ENCODE assay signal across 20 cellular contexts in genomic region chr10:63878428-63878827, GRCh38.
A peak's percentile ranks its signal among the peaks of the same experiment; 100 is the strongest.
DNase-seq lines count a peak whose midpoint lies in the region; ATAC-seq and TF ChIP-seq lines count a peak whose summit lies in the region.
"Had no signal": no experiment of that assay in that cellular context is flagged by ENCODE, and none has a peak within 500 bp of the region (broad histone marks: within the 10 kb centered on the region; RNA-seq: fewer than 3 reads in every experiment).

No MANE protein-coding gene starts in this region.

- no peak overlapping the region for H3K4me2 ChIP-seq in HCT116 (ENCODE audit: low read length)
- H3K4me2 ChIP-seq: A549, BLaER1 had no signal

- H4K20me1 ChIP-seq in HCT116 (ENCODE audit: insufficient read depth), result no peaks in the 10 kb centered on the region
- H4K20me1 ChIP-seq: BLaER1 had no signal

- ATAC-seq in HCT116 (no peak), WTC11 (no peak)
- ATAC-seq: A549 had no signal

- H3K36me3 ChIP-seq in HCT116 (ENCODE audit: control insufficient read depth in 1 of 2, insufficient read depth in 2 of 2, low read length in 2 of 2), result no peaks in the 10 kb centered on the region
- H3K36me3 ChIP-seq in endodermal cell (ENCODE audit: control insufficient read depth, insufficient read depth, low read length), result no peaks in the 10 kb centered on the region
- H3K36me3 ChIP-seq: BE2C, BLaER1 had no signal

- H3K4me3 ChIP-seq in HCT116 (replicated peaks in 1 of 2; ENCODE audit: low read depth in 1 of 2, low read length in 2 of 2) (no peak overlapping the region), endodermal cell (ENCODE audit: low read length) (peak overlapping the region; percentile 9)
- H3K4me3 ChIP-seq: A549, BLaER1 had no signal

- RAD21 ChIA-PET in HCT116 (lab: Charles Lee; ENCODE audit: low non-redundant PET in 1 of 2, low total read pairs in 2 of 2, uncharacterized antibody in 2 of 2, unreplicated experiment in 2 of 2), result no interaction called here

- CTCF ChIA-PET in HCT116 (lab: Charles Lee), result interaction anchor here (0.7 kb wide), 1 partner anchor 9 kb away, joined by 3 read pairs; no protein-coding TSS in a partner anchor
- CTCF ChIA-PET in WTC11 (lab: Charles Lee), result interaction anchor here (1.0 kb wide), 1 partner anchor 12 kb away, joined by 4 read pairs; no protein-coding TSS in a partner anchor

- WGBS in endodermal cell (ENCODE audit: insufficient coverage in 1 of 2, insufficient read length in 1 of 2), 2 experiments, result 90% methylated on average over 2 of the region's 2 CpGs; no CpG with 5 or more reads in 1 of the 2 experiments

- H3K27ac Mint-ChIP-seq in WTC11 (no peak overlapping the region), endodermal cell (no peak overlapping the region)
- no peak overlapping the region for H3K27ac Mint-ChIP-seq in activated CD4-positive, alpha-beta T cell treated with anti-CD3 and anti-CD28 coated beads, Interleukin-2, amount 10 ng/mL, durations not matched to agents 24 days and 14 days
- H3K27ac Mint-ChIP-seq: CD14-positive monocyte; CD4-positive, alpha-beta memory T cell; CD4-positive, CD25-positive, alpha-beta regulatory T cell; CD8-positive, alpha-beta memory T cell had no signal

- TF ChIP-seq CTCF in HCT116 (IDR thresholded peaks at IDR 0.05 in 2 of 3, conservative IDR thresholded peaks at IDR 0.05 in 1 of 3; ENCODE audit: borderline replicate concordance in 1 of 3, insufficient read depth in 1 of 3, low read depth in 2 of 3, low read length in 2 of 3) (no peak), WTC11 (IDR thresholded peaks at IDR 0.05) (no peak), endodermal cell (conservative IDR thresholded peaks at IDR 0.05) (no peak)

- no peaks in the 10 kb centered on the region for H3K27me3 ChIP-seq in HCT116 (ENCODE audit: insufficient read depth, low read length)
- no peaks in the 10 kb centered on the region for H3K27me3 ChIP-seq in endodermal cell (ENCODE audit: control insufficient read depth, insufficient read depth, low read length, poor library complexity, severe bottlenecking)
- H3K27me3 ChIP-seq: BE2C, BLaER1 had no signal

- H3K4me1 Mint-ChIP-seq in WTC11 (peaks cover 3% of the 10 kb centered on the region), endodermal cell (peaks cover 2% of the 10 kb centered on the region)
- H3K4me1 Mint-ChIP-seq in activated CD4-positive, alpha-beta T cell treated with anti-CD3 and anti-CD28 coated beads, Interleukin-2, amount 10 ng/mL, durations not matched to agents 24 days and 14 days, result no peaks in the 10 kb centered on the region
- H3K4me1 Mint-ChIP-seq: CD14-positive monocyte; CD4-positive, alpha-beta memory T cell; CD4-positive, CD25-positive, alpha-beta regulatory T cell; CD8-positive, alpha-beta memory T cell had no signal

- no TSS peak for BruUV-seq in HCT116 (replicated peaks; lab: Mats Ljungman, UMichigan)

- H3K27ac ChIP-seq in HCT116 (ENCODE audit: low read depth, low read length), result no peak overlapping the region
- no peak overlapping the region for H3K27ac ChIP-seq in endodermal cell (ENCODE audit: low read depth, low read length)
- H3K27ac ChIP-seq: 22Rv1, A549, BLaER1 had no signal

- POLR2A ChIA-PET in HCT116 (lab: Charles Lee) (no interaction called here), WTC11 (lab: Charles Lee) (no interaction called here)

- no peak for DNase-seq in HCT116 (ENCODE audit: low read depth, low spot score)
- DNase-seq in WTC11 (ENCODE audit: low spot score), result no peak
- DNase-seq in endodermal cell, result no peak
- DNase-seq in SIG-M5 (lab: John Stamatoyannopoulos, UW), result no peak
- DNase-seq in activated CD4-positive, alpha-beta T cell treated with anti-CD3 and anti-CD28 coated beads, Interleukin-2, amount 10 ng/mL, durations not matched to agents 24 days and 14 days, result no peak
- DNase-seq: ACHN; BE2C; C1 segment of cervical spinal cord; CD4-positive, alpha-beta memory T cell; CD4-positive, CD25-positive, alpha-beta regulatory T cell; CD8-positive, alpha-beta memory T cell; COR-L47; DMS 273 treated with DMSO at 0.1 percent for 48 hours; DMS153; DMS79 treated with DMSO at 0.1 percent for 48 hours; GF-D8 had no signal

- no peaks in the 10 kb centered on the region for H3K9me2 ChIP-seq in HCT116 (ENCODE audit: insufficient read depth)

- H3K9ac ChIP-seq in HCT116 (ENCODE audit: low read length), result no peak overlapping the region
- H3K9ac ChIP-seq in endodermal cell (ENCODE audit: extremely low read depth, low read length, poor library complexity, severe bottlenecking), result no peak overlapping the region
- H3K9ac ChIP-seq: BLaER1 had no signal

- H3K4me1 ChIP-seq in HCT116 (ENCODE audit: control insufficient read depth in 1 of 2, insufficient read depth in 2 of 2, low read length in 2 of 2), result no peaks in the 10 kb centered on the region
- H3K4me1 ChIP-seq in endodermal cell (ENCODE audit: control insufficient read depth, insufficient read depth, low read length), result no peaks in the 10 kb centered on the region
- H3K4me1 ChIP-seq: A549, BE2C, BLaER1 had no signal

- H3K9me3 ChIP-seq in HCT116 (ENCODE audit: control insufficient read depth in 1 of 2, insufficient read depth in 1 of 2, low read depth in 1 of 2, low read length in 2 of 2), result no peaks in the 10 kb centered on the region
- H3K9me3 ChIP-seq in endodermal cell (ENCODE audit: control insufficient read depth, low read length), result peaks cover 13% of the 10 kb centered on the region
- H3K9me3 ChIP-seq: BE2C had no signal

- H3K27me3 Mint-ChIP-seq in WTC11 (ENCODE audit: low read depth) (peaks cover 2% of the 10 kb centered on the region; the same call in 1 of the 2 replicates), endodermal cell (ENCODE audit: insufficient read depth) (no peaks in the 10 kb centered on the region)
- peaks cover 4% of the 10 kb centered on the region for H3K27me3 Mint-ChIP-seq in activated CD4-positive, alpha-beta T cell treated with anti-CD3 and anti-CD28 coated beads, Interleukin-2, amount 10 ng/mL, durations not matched to agents 24 days and 14 days
- H3K27me3 Mint-ChIP-seq: CD4-positive, CD25-positive, alpha-beta regulatory T cell had no signal

- peaks cover 7% of the 10 kb centered on the region for H3K36me3 Mint-ChIP-seq in WTC11
- no peaks in the 10 kb centered on the region for H3K36me3 Mint-ChIP-seq in endodermal cell (ENCODE audit: low read depth)
- no peaks in the 10 kb centered on the region for H3K36me3 Mint-ChIP-seq in activated CD4-positive, alpha-beta T cell treated with anti-CD3 and anti-CD28 coated beads, Interleukin-2, amount 10 ng/mL, durations not matched to agents 24 days and 14 days (ENCODE audit: low read depth)
- H3K36me3 Mint-ChIP-seq: CD14-positive monocyte; CD4-positive, alpha-beta memory T cell; CD4-positive, CD25-positive, alpha-beta regulatory T cell; CD8-positive, alpha-beta memory T cell had no signal

- no peak for TF ChIP-seq RAD21 in HCT116 (IDR thresholded peaks at IDR 0.05; ENCODE audit: low read depth)

- intact Hi-C loops in HCT116 (cut with micrococcal nuclease), result no loop called here
- intact Hi-C loops in activated CD4-positive, alpha-beta T cell treated with anti-CD3 and anti-CD28 coated beads, Interleukin-2, amount 10 ng/mL, durations not matched to agents 24 days and 14 days (cut with micrococcal nuclease), result no loop called here

- H3K79me2 ChIP-seq in HCT116 (ENCODE audit: insufficient read depth, low read length), result no peaks in the 10 kb centered on the region

- no peak for TF ChIP-seq POLR2A in HCT116 (IDR thresholded peaks at IDR 0.05; ENCODE audit: borderline replicate concordance, extremely low read depth, insufficient read depth, insufficient read length)

- no peak overlapping the region for H2AFZ ChIP-seq in HCT116 (ENCODE audit: low read depth, low read length, poor library complexity, severe bottlenecking)

- H3K9me3 Mint-ChIP-seq in WTC11 (peaks cover 19% of the 10 kb centered on the region), endodermal cell (peaks cover 16% of the 10 kb centered on the region)
- H3K9me3 Mint-ChIP-seq in activated CD4-positive, alpha-beta T cell treated with anti-CD3 and anti-CD28 coated beads, Interleukin-2, amount 10 ng/mL, durations not matched to agents 24 days and 14 days, result peaks cover 4% of the 10 kb centered on the region

- H3K4me3 Mint-ChIP-seq in WTC11, result no peak overlapping the region
- H3K4me3 Mint-ChIP-seq in endodermal cell, result no peak overlapping the region
- H3K4me3 Mint-ChIP-seq in activated CD4-positive, alpha-beta T cell treated with anti-CD3 and anti-CD28 coated beads, Interleukin-2, amount 10 ng/mL, durations not matched to agents 24 days and 14 days, result no peak overlapping the region
- H3K4me3 Mint-ChIP-seq: CD14-positive monocyte; CD4-positive, alpha-beta memory T cell; CD4-positive, CD25-positive, alpha-beta regulatory T cell; CD8-positive, alpha-beta memory T cell had no signal

TF ChIP-seq in HCT116, 20 proteins besides CTCF, POLR2A, EP300 and RAD21 (continues in another document):
- no peak for TF ChIP-seq ELF1 (IDR thresholded peaks at IDR 0.05; ENCODE audit: borderline replicate concordance, low read depth)

TF ChIP-seq in WTC11, 78 proteins besides CTCF, POLR2A, EP300 and RAD21:
- TF ChIP-seq USF1 (CRISPR knock-in tag; IDR thresholded peaks at IDR 0.05), result no peak
- peak; percentile 55 for TF ChIP-seq GTF2I (CRISPR knock-in tag; conservative IDR thresholded peaks at IDR 0.05)
